19 cellular contexts compared by ENCODE assay signal in genomic region chr10:14705548-14706234, GRCh38.
DNase-seq lines count a peak whose midpoint lies in the region; ATAC-seq and TF ChIP-seq lines count a peak whose summit lies in the region.
"Had no signal": no experiment of that assay in that cellular context is flagged by ENCODE, and none has a peak within 500 bp of the region (broad histone marks: within the 10 kb centered on the region; RNA-seq: fewer than 3 reads in every experiment).

No MANE protein-coding gene starts in this region.

- in situ Hi-C loops in SK-MEL-5 (cut with HindIII; ENCODE audit: low pct_unique_long_range_greater_than_20kb, low sequenced_read_pairs) (no loop called here), GM13976 (cut with MboI; ENCODE audit: low sequenced_read_pairs, unreplicated experiment) (no loop called here)

- H3K9ac ChIP-seq in Karpas-422 (ENCODE audit: low read length) = no peak overlapping the region
- H3K9ac ChIP-seq: GM23248 had no signal

- no peak overlapping the region for H3K27ac ChIP-seq in Karpas-422 (ENCODE audit: low read length)
- H3K27ac ChIP-seq in mesodermal cell (ENCODE audit: low read depth, low read length, severe bottlenecking) = peak overlapping the region; percentile 37
- no peak overlapping the region for H3K27ac ChIP-seq in body of pancreas
- H3K27ac ChIP-seq: GM23248, left ventricle myocardium inferior had no signal

- no peak for ATAC-seq in body of pancreas
- no peak for ATAC-seq in GM19397 (IDR thresholded peaks at IDR 0.05; ENCODE audit: unreplicated experiment)
- ATAC-seq in effector memory CD8-positive, alpha-beta T cell (replicated peaks) = no peak
- ATAC-seq: activated naive CD8-positive, alpha-beta T cell treated with anti-CD3 and anti-CD28 coated beads, Interleukin-2, amount 50 U/mL, for 24 hours; activated T-cell treated with anti-CD3 and anti-CD28 coated beads, Interleukin-2, amount 50 U/mL, for 72 hours; Right ventricle myocardium inferior had no signal

- no peak for TF ChIP-seq CTCF in body of pancreas (IDR thresholded peaks at IDR 0.05)
- TF ChIP-seq CTCF in GM13976 (IDR thresholded peaks at IDR 0.05; ENCODE audit: borderline replicate concordance, control extremely low read depth, extremely low read depth, insufficient read depth, missing control alignments) = no peak

- no peak overlapping the region for H3K27ac Mint-ChIP-seq in effector memory CD8-positive, alpha-beta T cell
- H3K27ac Mint-ChIP-seq: activated naive CD8-positive, alpha-beta T cell treated with anti-CD3 and anti-CD28 coated beads, Interleukin-2, amount 50 U/mL, for 24 hours; activated T-cell treated with anti-CD3 and anti-CD28 coated beads, Interleukin-2, amount 50 U/mL, for 72 hours; stimulated activated naive CD8-positive, alpha-beta T cell treated with anti-CD3 and anti-CD28 coated beads, Interleukin-15, Interleukin-2, amounts not matched to agents 100 ng/mL and 50 ng/mL, for 24 hours had no signal

- H3K27me3 ChIP-seq in Karpas-422 (ENCODE audit: low read length) (no peaks in the 10 kb centered on the region), body of pancreas (no peaks in the 10 kb centered on the region)

- no peak for TF ChIP-seq POLR2A in body of pancreas (IDR thresholded peaks at IDR 0.05)

- no peak overlapping the region for H2AFZ ChIP-seq in Karpas-422 (ENCODE audit: low read length)
- H2AFZ ChIP-seq: GM23248 had no signal

- intact Hi-C loops in body of pancreas (cut with DNase I) = no loop called here

- no peaks in the 10 kb centered on the region for H3K9me3 Mint-ChIP-seq in effector memory CD8-positive, alpha-beta T cell
- H3K9me3 Mint-ChIP-seq: activated naive CD8-positive, alpha-beta T cell treated with anti-CD3 and anti-CD28 coated beads, Interleukin-2, amount 50 U/mL, for 24 hours had no signal

- H3K27me3 Mint-ChIP-seq in effector memory CD8-positive, alpha-beta T cell = peaks cover 8% of the 10 kb centered on the region in 2 donors
- H3K27me3 Mint-ChIP-seq: activated naive CD8-positive, alpha-beta T cell treated with anti-CD3 and anti-CD28 coated beads, Interleukin-2, amount 50 U/mL, for 24 hours; stimulated activated naive CD8-positive, alpha-beta T cell treated with anti-CD3 and anti-CD28 coated beads, Interleukin-15, Interleukin-2, amounts not matched to agents 100 ng/mL and 50 ng/mL, for 24 hours had no signal

- H3K4me3 Mint-ChIP-seq in effector memory CD8-positive, alpha-beta T cell = no peak overlapping the region
- H3K4me3 Mint-ChIP-seq: activated naive CD8-positive, alpha-beta T cell treated with anti-CD3 and anti-CD28 coated beads, Interleukin-2, amount 50 U/mL, for 24 hours; activated T-cell treated with anti-CD3 and anti-CD28 coated beads, Interleukin-2, amount 50 U/mL, for 72 hours; stimulated activated naive CD8-positive, alpha-beta T cell treated with anti-CD3 and anti-CD28 coated beads, Interleukin-15, Interleukin-2, amounts not matched to agents 100 ng/mL and 50 ng/mL, for 24 hours had no signal

- 60 to 72% methylated on average over 3 to 5 of the region's 5 CpGs for WGBS in mesodermal cell (ENCODE audit: insufficient coverage in 2 of 2), 2 experiments
- 59 to 80% methylated on average over 5 of the region's 5 CpGs for WGBS in body of pancreas, 2 donors

- no peaks in the 10 kb centered on the region for H4K20me1 ChIP-seq in Karpas-422 (ENCODE audit: insufficient read depth, low read depth, low read length)

- H3K36me3 ChIP-seq in Karpas-422 (ENCODE audit: insufficient read depth, low read length) (no peaks in the 10 kb centered on the region), mesodermal cell (ENCODE audit: control insufficient read depth, insufficient read depth, low read length) (no peaks in the 10 kb centered on the region), body of pancreas (replicated peaks in 1 of 2; ENCODE audit: insufficient read depth in 1 of 2, low read depth in 2 of 2) (no peaks in the 10 kb centered on the region)
- H3K36me3 ChIP-seq: left ventricle myocardium inferior had no signal

- H3K9me3 ChIP-seq in Karpas-422 (ENCODE audit: low read length) (no peaks in the 10 kb centered on the region), mesodermal cell (ENCODE audit: control insufficient read depth, low read length) (no peaks in the 10 kb centered on the region), body of pancreas (no peaks in the 10 kb centered on the region)
- H3K9me3 ChIP-seq: left ventricle myocardium inferior had no signal

- peak; percentile 46 for DNase-seq in ELF-1 (ENCODE audit: low read depth, low spot score)
- DNase-seq in Karpas-422 = peak; percentile 57
- DNase-seq in SK-MEL-5 (ENCODE audit: low read depth, low spot score) = peak; percentile 56
- no peak for DNase-seq in body of pancreas
- DNase-seq in effector memory CD8-positive, alpha-beta T cell = no peak
- no peak for DNase-seq in GM13976 (ENCODE audit: low spot score)
- DNase-seq: activated naive CD8-positive, alpha-beta T cell treated with anti-CD3 and anti-CD28 coated beads, Interleukin-2, amount 50 U/mL, for 24 hours; activated T-cell treated with anti-CD3 and anti-CD28 coated beads, Interleukin-2, amount 50 U/mL, for 72 hours; caudate nucleus; effector CD8-positive, alpha-beta T cell; GM23248; left ventricle myocardium inferior; NCI-H2171; posterior cingulate gyrus; T1000 had no signal

- H3K4me3 ChIP-seq in Karpas-422 (ENCODE audit: low read length) (no peak overlapping the region), mesodermal cell (ENCODE audit: extremely low read depth, insufficient read depth, low read length, poor library complexity, severe bottlenecking) (no peak overlapping the region), body of pancreas (no peak overlapping the region)
- H3K4me3 ChIP-seq: GM23248, left ventricle myocardium inferior had no signal

- peaks cover 11% of the 10 kb centered on the region for H3K4me1 ChIP-seq in Karpas-422 (ENCODE audit: low read length)
- peaks cover 3% of the 10 kb centered on the region for H3K4me1 ChIP-seq in mesodermal cell (ENCODE audit: control insufficient read depth, insufficient read depth, low read length, poor library complexity, severe bottlenecking)
- no peaks in the 10 kb centered on the region for H3K4me1 ChIP-seq in body of pancreas
- H3K4me1 ChIP-seq: left ventricle myocardium inferior had no signal

- H3K36me3 Mint-ChIP-seq in effector memory CD8-positive, alpha-beta T cell (ENCODE audit: insufficient read depth) = no peaks in the 10 kb centered on the region

- H3K4me2 ChIP-seq in Karpas-422 (ENCODE audit: low read depth, low read length, poor library complexity, severe bottlenecking) = peak overlapping the region; percentile 24

- H3K79me2 ChIP-seq in Karpas-422 (ENCODE audit: low read length) = no peaks in the 10 kb centered on the region

- H3K4me1 Mint-ChIP-seq in effector memory CD8-positive, alpha-beta T cell (ENCODE audit: low read depth in 2 of 2) = no peaks in the 10 kb centered on the region
- H3K4me1 Mint-ChIP-seq: activated naive CD8-positive, alpha-beta T cell treated with anti-CD3 and anti-CD28 coated beads, Interleukin-2, amount 50 U/mL, for 24 hours had no signal

- H3K9me2 ChIP-seq in Karpas-422 (replicated peaks; ENCODE audit: insufficient read depth, low read length) = no peaks in the 10 kb centered on the region

Comparison
In these comparisons a context has a peak if more than half of its experiments do, and no peak if none do; other contexts are left out.
1. DNase-seq: peak in ELF-1 (single experiment), Karpas-422 (single experiment) and SK-MEL-5 (single experiment); none in body of pancreas (0 of 4), effector memory CD8-positive, alpha-beta T cell (0 of 3) and GM13976 (single experiment).